Comparison of ENCODE assay signal across 1 cellular context in the genomic region with DNA sequence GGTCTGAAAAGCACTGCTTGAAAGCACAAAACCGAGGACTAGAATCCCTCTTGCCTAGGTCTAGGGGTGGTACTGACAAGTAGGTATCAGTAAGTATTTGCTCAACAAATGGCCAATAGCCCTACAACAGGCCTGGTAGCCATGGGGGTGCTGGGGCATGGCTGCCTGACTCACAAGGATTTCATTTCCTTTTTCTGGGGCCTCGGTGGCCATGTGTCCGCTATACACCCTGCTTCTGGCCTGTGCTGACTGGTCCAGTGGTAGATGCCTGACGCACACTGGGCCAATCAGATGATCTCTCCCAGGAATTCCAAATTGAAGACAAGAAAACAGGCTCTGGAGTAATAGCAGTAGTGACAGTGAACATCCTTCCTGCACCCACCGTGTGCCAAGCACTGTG.
TF ChIP-seq lines count a peak whose summit lies in the region.

No MANE protein-coding gene starts in this region.

TF ChIP-seq in IMR-90, 13 proteins besides CTCF, POLR2A, EP300 and RAD21:
- TF ChIP-seq BHLHE40 (IDR thresholded peaks at IDR 0.05; ENCODE audit: low read depth, low read length): no peak
- TF ChIP-seq RFX5 (IDR thresholded peaks at IDR 0.05; ENCODE audit: low read depth, low read length): no peak
- TF ChIP-seq ELK1 (IDR thresholded peaks at IDR 0.05; ENCODE audit: borderline replicate concordance, low read depth, low read length): no peak
- no peak for TF ChIP-seq NFE2L2 (IDR thresholded peaks at IDR 0.05; ENCODE audit: low read depth, low read length)
- TF ChIP-seq MAZ (IDR thresholded peaks at IDR 0.05; ENCODE audit: borderline replicate concordance, low read depth, low read length): no peak
- TF ChIP-seq CEBPB (IDR thresholded peaks at IDR 0.05; ENCODE audit: low read depth, low read length): no peak
- no peak for TF ChIP-seq FOS (IDR thresholded peaks at IDR 0.05; ENCODE audit: low read depth, low read length)
- TF ChIP-seq, protein P1, sequence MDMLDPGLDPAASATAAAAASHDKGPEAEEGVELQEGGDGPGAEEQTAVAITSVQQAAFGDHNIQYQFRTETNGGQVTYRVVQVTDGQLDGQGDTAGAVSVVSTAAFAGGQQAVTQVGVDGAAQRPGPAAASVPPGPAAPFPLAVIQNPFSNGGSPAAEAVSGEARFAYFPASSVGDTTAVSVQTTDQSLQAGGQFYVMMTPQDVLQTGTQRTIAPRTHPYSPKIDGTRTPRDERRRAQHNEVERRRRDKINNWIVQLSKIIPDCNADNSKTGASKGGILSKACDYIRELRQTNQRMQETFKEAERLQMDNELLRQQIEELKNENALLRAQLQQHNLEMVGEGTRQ (IDR thresholded peaks at IDR 0.05; ENCODE audit: low read depth, low read length): no peak
- TF ChIP-seq SMC3 (IDR thresholded peaks at IDR 0.05; ENCODE audit: low read depth, low read length): no peak
- no peak for TF ChIP-seq MXI1 (IDR thresholded peaks at IDR 0.05; ENCODE audit: borderline replicate concordance, low read depth, low read length)
TF ChIP-seq in IMR-90: peak in this region for 0.
